In genomic region chr11:128465946-128466688, GRCh38 we compare ENCODE assay signal across 11 cellular contexts.
DNase-seq lines count a peak whose midpoint lies in the region; ATAC-seq and TF ChIP-seq lines count a peak whose summit lies in the region.
"Had no signal": no experiment of that assay in that cellular context is flagged by ENCODE, and none has a peak within 500 bp of the region (broad histone marks: within the 10 kb centered on the region; RNA-seq: fewer than 3 reads in every experiment).

No MANE protein-coding gene starts in this region.

- no peak for ATAC-seq in activated B cell treated with CpG ODN at 0.5 μM for 24 hours (ENCODE audit: low read depth)
- peak; percentile 63 to 77 (median 66) for ATAC-seq in heart left ventricle
- no peak for ATAC-seq in PC-3
- ATAC-seq in GM19455 (IDR thresholded peaks at IDR 0.05; ENCODE audit: unreplicated experiment) = no peak

- no TSS peak for BruUV-seq in PC-3 (replicated peaks; lab: Mats Ljungman, UMichigan)

- DNase-seq in GM23248 = no peak
- no peak for DNase-seq in activated B cell treated with CpG ODN at 0.5 μM for 24 hours
- DNase-seq in heart left ventricle = peak; percentile 45 to 75 (median 63)
- DNase-seq in PC-3 = no peak
- DNase-seq in DMS79 (lab: John Stamatoyannopoulos, UW) = no peak
- DNase-seq in D341Med (ENCODE audit: low spot score) = no peak
- DNase-seq: DMS 273 treated with DMSO at 0.1 percent for 48 hours, PC-9 had no signal

- WGBS in GM23248 (ENCODE audit: low coverage in 1 of 2, low lambda C conversion rate in 2 of 2, missing lambda C conversion rate in 2 of 2), 2 experiments = 88 to 90% methylated on average over 15 of the region's 15 CpGs
- 30 to 38% (median 33%) methylated on average over 15 of the region's 15 CpGs for WGBS in heart left ventricle, 4 donors

- H3K4me2 ChIP-seq in GM23248 (ENCODE audit: unreplicated experiment) (no peak overlapping the region), PC-3 (ENCODE audit: low read length) (no peak overlapping the region)
- H3K4me2 ChIP-seq: PC-9 had no signal

- no peaks in the 10 kb centered on the region for H3K27me3 Mint-ChIP-seq in activated B cell treated with CpG ODN at 0.5 μM for 24 hours

- H3K27ac ChIP-seq in GM23248 (peak overlapping the region; percentile 93), heart left ventricle (peak overlapping the region; percentile 43 to 83 (median 68)), skeletal muscle tissue (ENCODE audit: low read depth, low read length) (peak overlapping the region; percentile 50), PC-3 (ENCODE audit: low read length) (no peak overlapping the region)

- intact Hi-C loops in activated B cell treated with CpG ODN at 0.5 μM for 24 hours (cut with micrococcal nuclease) (no loop called here), heart left ventricle (cut with DNase I) (loop anchor here in 7 of 10 donors (5.0 to 10.0 kb wide), 10 partner anchors 36 to 174 kb away; no protein-coding TSS in a partner anchor), PC-3 (cut with micrococcal nuclease) (no loop called here)

- H3K9me2 ChIP-seq in GM23248 (ENCODE audit: insufficient read depth) = no peaks in the 10 kb centered on the region
- no peaks in the 10 kb centered on the region for H3K9me2 ChIP-seq in PC-3 (replicated peaks; ENCODE audit: low read length)

- H3K4me3 ChIP-seq in GM23248 = no peak overlapping the region
- peak overlapping the region in 1 of 12 donors; percentile 1 for H3K4me3 ChIP-seq in heart left ventricle
- H3K4me3 ChIP-seq in skeletal muscle tissue (ENCODE audit: low read length in 3 of 3) = no peak overlapping the region
- no peak overlapping the region for H3K4me3 ChIP-seq in PC-3 (ENCODE audit: low read length)
- H3K4me3 ChIP-seq: PC-9 had no signal

- H3K36me3 ChIP-seq in GM23248 (ENCODE audit: low read depth) (peaks cover 58% of the 10 kb centered on the region), heart left ventricle (peaks cover 0 to 89% (median 52%) of the 10 kb centered on the region in 9 donors), skeletal muscle tissue (ENCODE audit: control insufficient read depth in 3 of 3, insufficient read depth in 3 of 3, low read length in 3 of 3) (peaks cover 15 to 21% (median 18%) of the 10 kb centered on the region in 3 donors), PC-3 (ENCODE audit: low read depth, low read length) (peaks cover 84% of the 10 kb centered on the region)

- in situ Hi-C loops in GM23248 (cut with MboI) = no loop called here

- H3K9me3 Mint-ChIP-seq in activated B cell treated with CpG ODN at 0.5 μM for 24 hours = no peaks in the 10 kb centered on the region
- H3K9me3 Mint-ChIP-seq: nephron had no signal

- no peak overlapping the region for H2AFZ ChIP-seq in GM23248
- H2AFZ ChIP-seq in PC-3 (ENCODE audit: low read length) = no peak overlapping the region
- H2AFZ ChIP-seq: PC-9 had no signal

- H4K20me1 ChIP-seq in GM23248 (ENCODE audit: insufficient read depth) (no peaks in the 10 kb centered on the region), PC-3 (ENCODE audit: low read length) (no peaks in the 10 kb centered on the region)

- peaks cover 78% of the 10 kb centered on the region for H3F3A ChIP-seq in GM23248 (ENCODE audit: insufficient read depth)
- H3F3A ChIP-seq in PC-3 (ENCODE audit: low read length, unreplicated experiment) = no peaks in the 10 kb centered on the region

- H3K27ac Mint-ChIP-seq in activated B cell treated with CpG ODN at 0.5 μM for 24 hours = peak overlapping the region; percentile 89

- H3K4me1 ChIP-seq in GM23248 (ENCODE audit: insufficient read depth) (peaks cover 53% of the 10 kb centered on the region), heart left ventricle (peaks cover 14 to 88% (median 74%) of the 10 kb centered on the region in 12 donors), skeletal muscle tissue (ENCODE audit: control insufficient read depth in 3 of 3, insufficient read depth in 3 of 3, low read length in 3 of 3) (peaks cover 33 to 56% (median 38%) of the 10 kb centered on the region in 3 donors), PC-3 (ENCODE audit: insufficient read depth, low read length) (peaks cover 21% of the 10 kb centered on the region)

- H3K36me3 Mint-ChIP-seq in activated B cell treated with CpG ODN at 0.5 μM for 24 hours (ENCODE audit: low read depth) = peaks cover 91% of the 10 kb centered on the region

- H3K9ac ChIP-seq in GM23248 (no peak overlapping the region), skeletal muscle tissue (ENCODE audit: low read depth in 1 of 3, low read length in 3 of 3) (no peak overlapping the region), PC-3 (ENCODE audit: low read length) (no peak overlapping the region)

- TF ChIP-seq CTCF in activated B cell treated with CpG ODN at 0.5 μM for 24 hours (IDR thresholded peaks at IDR 0.05) (no peak), heart left ventricle (IDR thresholded peaks at IDR 0.05) (no peak), PC-3 (conservative IDR thresholded peaks at IDR 0.05; ENCODE audit: low read depth, low read length) (no peak)

- no peaks in the 10 kb centered on the region for H3K9me3 ChIP-seq in GM23248 (ENCODE audit: low read depth)
- no peaks in the 10 kb centered on the region for H3K9me3 ChIP-seq in heart left ventricle
- H3K9me3 ChIP-seq in skeletal muscle tissue (ENCODE audit: control insufficient read depth in 3 of 3, low read length in 3 of 3) = no peaks in the 10 kb centered on the region
- H3K9me3 ChIP-seq in PC-3 (ENCODE audit: low read length) = no peaks in the 10 kb centered on the region

- no peak for TF ChIP-seq POLR2A in heart left ventricle (IDR thresholded peaks at IDR 0.05)

- CTCF ChIA-PET in activated B cell treated with CpG ODN at 0.5 μM for 24 hours (lab: Charles Lee) (interaction anchor here (1.3 kb wide), 1 partner anchor 176 kb away, joined by 5 read pairs; no protein-coding TSS in a partner anchor), PC-3 (lab: Charles Lee) (no interaction called here)

- H3K4me3 Mint-ChIP-seq in activated B cell treated with CpG ODN at 0.5 μM for 24 hours = no peak overlapping the region
- H3K4me3 Mint-ChIP-seq: nephron had no signal

- POLR2A ChIA-PET in activated B cell treated with CpG ODN at 0.5 μM for 24 hours (lab: Charles Lee) (interaction anchor here (1.3 kb wide), 1 partner anchor 165 kb away, joined by 4 read pairs; no protein-coding TSS in a partner anchor), PC-3 (lab: Charles Lee; ENCODE audit: unreplicated experiment) (no interaction called here)

- H3K27me3 ChIP-seq in GM23248 (replicated peaks; ENCODE audit: insufficient read depth) = no peaks in the 10 kb centered on the region
- no peaks in the 10 kb centered on the region for H3K27me3 ChIP-seq in heart left ventricle
- H3K27me3 ChIP-seq in skeletal muscle tissue (ENCODE audit: control insufficient read depth in 3 of 3, insufficient read depth in 3 of 3, low read length in 3 of 3) = no peaks in the 10 kb centered on the region
- no peaks in the 10 kb centered on the region for H3K27me3 ChIP-seq in PC-3 (ENCODE audit: low read length)

- peaks cover 93% of the 10 kb centered on the region for H3K4me1 Mint-ChIP-seq in activated B cell treated with CpG ODN at 0.5 μM for 24 hours

- H3K79me2 ChIP-seq in GM23248 (ENCODE audit: insufficient read depth) (peaks cover 98% of the 10 kb centered on the region), PC-3 (ENCODE audit: low read length) (peaks cover 76% of the 10 kb centered on the region)

Comparison
In these comparisons a context has a peak if more than half of its experiments do, and no peak if none do; other contexts are left out.
1. DNase-seq: peak in heart left ventricle (5 of 5); none in GM23248 (single experiment), activated B cell treated with CpG ODN at 0.5 μM for 24 hours (single experiment), PC-3 (single experiment), DMS79 (single experiment) and D341Med (single experiment).
2. ATAC-seq: peak in heart left ventricle (4 of 4); none in activated B cell treated with CpG ODN at 0.5 μM for 24 hours (single experiment), PC-3 (single experiment) and GM19455 (single experiment).
3. intact Hi-C loops: an anchor here in heart left ventricle (5.0 to 10.0 kb wide); none called in activated B cell treated with CpG ODN at 0.5 μM for 24 hours and PC-3.